ENCODE assay signal across 8 cellular contexts in genomic region chr1:921011-921837, GRCh38. TPM values are rescaled to one million over a fixed set of nuclear protein-coding genes. Genes with fewer than 3 reads are reported as not detected.
DNase-seq lines count a peak whose midpoint lies in the region; ATAC-seq and TF ChIP-seq lines count a peak whose summit lies in the region.

No MANE protein-coding gene starts in this region.

- no peak for ATAC-seq in HG03442 (IDR thresholded peaks at IDR 0.05; ENCODE audit: unreplicated experiment)

- no peaks in the 10 kb centered on the region for H3K9me3 ChIP-seq in HUES64 (ENCODE audit: insufficient read depth, low read depth, low read length)
- no peaks in the 10 kb centered on the region for H3K9me3 ChIP-seq in OCI-LY1 (ENCODE audit: low read length)

- no peak overlapping the region for H3K27ac ChIP-seq in HUES64 (ENCODE audit: low read depth, low read length)
- no peak overlapping the region for H3K27ac ChIP-seq in OCI-LY1 (ENCODE audit: low read depth, low read length, poor library complexity, severe bottlenecking)

- 0 out of 2 replicates have a peak, but pooled peaks have one; percentile 14 for TF ChIP-seq CTCF in OCI-LY1 (IDR thresholded peaks at IDR 0.05; ENCODE audit: low read length)

- H3K4me3 ChIP-seq in HUES64 (ENCODE audit: low read length), result peak overlapping the region; percentile 28; the same call in 1 of the 2 replicates
- H3K4me3 ChIP-seq in OCI-LY1 (ENCODE audit: low read depth, low read length, poor library complexity, severe bottlenecking), result no peak overlapping the region

- H3K9ac ChIP-seq in HUES64 (ENCODE audit: low read depth, low read length) (no peak overlapping the region), OCI-LY1 (ENCODE audit: low read length) (no peak overlapping the region)

- 30% methylated on average over 38 of the region's 38 CpGs for WGBS in HUES64

- no peaks in the 10 kb centered on the region for H4K20me1 ChIP-seq in OCI-LY1 (ENCODE audit: insufficient read depth, low read length)

- H3K9me2 ChIP-seq in OCI-LY1 (ENCODE audit: low read depth, low read length), result no peaks in the 10 kb centered on the region

- no peak overlapping the region for H3K4me2 ChIP-seq in OCI-LY1 (ENCODE audit: low read length)

- H3F3A ChIP-seq in OCI-LY1 (ENCODE audit: insufficient read depth, low read length), result no peaks in the 10 kb centered on the region

- no peaks in the 10 kb centered on the region for H3K79me2 ChIP-seq in OCI-LY1 (ENCODE audit: insufficient read depth, low read length)

- H3K36me3 ChIP-seq in HUES64 (ENCODE audit: insufficient read depth, low read length) (no peaks in the 10 kb centered on the region), OCI-LY1 (ENCODE audit: insufficient read depth, low read length) (no peaks in the 10 kb centered on the region)

- H3K4me1 ChIP-seq in HUES64 (ENCODE audit: insufficient read depth, low read length) (peaks cover 9% of the 10 kb centered on the region), OCI-LY1 (ENCODE audit: insufficient read depth, low read length, severe bottlenecking) (no peaks in the 10 kb centered on the region)

- in situ Hi-C loops in T47D (cut with HindIII; ENCODE audit: low pct_unique_long_range_greater_than_20kb, low sequenced_read_pairs), result no loop called here

- DNase-seq in DMS 273 (lab: John Stamatoyannopoulos, UW; ENCODE audit: unreplicated experiment) (peak; percentile 94), T47D (ENCODE audit: low read depth in 1 of 2, low spot score in 1 of 2) (peak; percentile 63 to 74), islet precursor cell (peak; percentile 89), NCI-H2107 (lab: John Stamatoyannopoulos, UW) (no peak)
- DNase-seq in stimulated activated naive CD4-positive, alpha-beta T cell treated with Interleukin-2 at 50 U/mL for 16 hours (lab: John Stamatoyannopoulos, UW), result peak; percentile 23

- H3K27me3 ChIP-seq in HUES64 (ENCODE audit: insufficient read depth, low read length), result peaks cover 100% of the 10 kb centered on the region
- H3K27me3 ChIP-seq in OCI-LY1 (ENCODE audit: insufficient read depth, low read length), result peaks cover 30% of the 10 kb centered on the region

- H2AFZ ChIP-seq in OCI-LY1 (ENCODE audit: low read length), result no peak overlapping the region

RNA-seq across cellular contexts. Expression of gene SAMD11, which starts 2.5 kb away (rescaled TPM):
- polyA plus RNA-seq in HUES64 (2013, experiment 1 of 2), result 2.3 TPM
- polyA plus RNA-seq in HUES64 (2013, experiment 2 of 2), result 1.1 TPM

RNA-seq across cellular contexts. Expression of gene NOC2L, which starts 37.8 kb away (rescaled TPM):
- polyA plus RNA-seq in HUES64 (2013, experiment 1 of 2), result 81.8 TPM
- 71.3 TPM for polyA plus RNA-seq in HUES64 (2013, experiment 2 of 2)

RNA-seq across cellular contexts. Expression of gene KLHL17, which starts 39.2 kb away (rescaled TPM):
- 14.0 TPM for polyA plus RNA-seq in HUES64 (2013, experiment 1 of 2)
- polyA plus RNA-seq in HUES64 (2013, experiment 2 of 2), result 14.5 TPM

RNA-seq across cellular contexts. Expression of gene PLEKHN1, which starts 45.1 kb away (rescaled TPM):
- polyA plus RNA-seq in HUES64 (2013, experiment 1 of 2), result 0.10 TPM
- 0.38 TPM for polyA plus RNA-seq in HUES64 (2013, experiment 2 of 2)
